ENCODE assay signal across 22 cellular contexts in the genomic region with DNA sequence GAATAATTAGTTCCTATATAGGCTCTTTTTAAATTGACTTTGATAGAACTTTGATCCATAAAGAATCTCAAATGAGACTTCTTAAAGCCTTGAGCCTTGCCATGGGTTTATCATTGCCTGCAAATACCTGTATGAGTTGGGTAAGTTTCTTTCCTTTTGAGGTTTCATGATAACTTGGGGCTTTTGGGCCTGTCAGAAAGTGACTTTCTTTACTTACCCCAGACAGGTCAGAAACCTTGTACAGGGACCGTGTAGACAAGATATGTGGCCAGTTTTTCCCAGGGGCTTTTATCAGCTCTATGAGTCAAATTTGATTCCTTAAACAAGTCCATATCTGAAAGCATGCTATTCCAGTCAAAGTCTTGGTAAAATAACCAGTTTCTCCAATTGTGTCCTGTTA. TPM values are rescaled to one million over a fixed set of nuclear protein-coding genes. Genes with fewer than 3 reads are reported as not detected.
DNase-seq lines count a peak whose midpoint lies in the region; ATAC-seq and TF ChIP-seq lines count a peak whose summit lies in the region.
"Had no signal": no experiment of that assay in that cellular context is flagged by ENCODE, and none has a peak within 500 bp of the region (broad histone marks: within the 10 kb centered on the region; RNA-seq: fewer than 3 reads in every experiment).

No MANE protein-coding gene starts in this region.

- no peaks in the 10 kb centered on the region for H3K27me3 Mint-ChIP-seq in T-helper 17 cell
- H3K27me3 Mint-ChIP-seq: CD4-positive, alpha-beta T cell; T-cell had no signal

- no peak overlapping the region for H3K4me3 ChIP-seq in GM12865 (ENCODE audit: low read depth, low read length)
- H3K4me3 ChIP-seq: adrenal gland, left lung, vagina had no signal

- DNase-seq in GM12865 (ENCODE audit: low read depth) (peak; percentile 64), T-helper 17 cell (no peak), ACHN (no peak), ureter (ENCODE audit: low spot score) (no peak), cardiac septum (ENCODE audit: low spot score) (no peak)
- DNase-seq: adrenal gland; caudate nucleus; CD4-positive, alpha-beta T cell; effector CD4-positive, alpha-beta T cell; left lung; NCI-H146; NCI-H226; NK-92 treated with Interleukin-12 subunit alpha and Interleukin-12 subunit beta, amount 100 ng/mL, for 24 hours; nucleus accumbens; stimulated activated CD4-positive, alpha-beta T cell treated with anti-CD3 and anti-CD28 coated beads, Interleukin-2, amount 100 ng/mL, for 24 hours; T-cell had no signal

- no peak for TF ChIP-seq CTCF in GM12865 (IDR thresholded peaks at IDR 0.05; ENCODE audit: insufficient read depth, low read depth, low read length, missing control alignments)

- H3K27ac Mint-ChIP-seq in T-helper 17 cell, result no peak overlapping the region
- H3K27ac Mint-ChIP-seq: activated T-helper 2 cell treated with anti-CD3 and anti-CD28 coated beads, Interferon-gamma antibody, Interleukin-2, Interleukin-4, amounts not matched to agents 10 μg/mL and 5 μg/mL and 100 μg/mL, durations not matched to agents 14 hours and 24 hours and 36 hours; CD4-positive, alpha-beta T cell; T-cell had no signal

- in situ Hi-C loops in ACHN (cut with HindIII; ENCODE audit: low pct_ligation_motif_present, low pct_unique_long_range_greater_than_20kb, low sequenced_read_pairs), result no loop called here

- no peaks in the 10 kb centered on the region for H3K4me1 Mint-ChIP-seq in T-helper 17 cell
- H3K4me1 Mint-ChIP-seq: T-cell had no signal

- ATAC-seq in GM19351 (IDR thresholded peaks at IDR 0.05; ENCODE audit: unreplicated experiment) (peak; percentile 72), HG02870 (IDR thresholded peaks at IDR 0.05; ENCODE audit: unreplicated experiment) (peak; percentile 64), HG03520 (IDR thresholded peaks at IDR 0.05; ENCODE audit: unreplicated experiment) (peak; percentile 50), T-helper 17 cell (no peak)
- ATAC-seq: left lung, sciatic nerve, T-cell had no signal

- no peaks in the 10 kb centered on the region for H3K9me3 ChIP-seq in T-helper 17 cell (ENCODE audit: control insufficient read depth, low read length, poor library complexity, severe bottlenecking)
- H3K9me3 ChIP-seq: adrenal gland, vagina had no signal

- no peak overlapping the region for H3K4me3 Mint-ChIP-seq in T-helper 17 cell
- H3K4me3 Mint-ChIP-seq: CD4-positive, alpha-beta T cell; T-cell had no signal

- intact Hi-C loops in cardiac septum (cut with DNase I), result no loop called here

- H3K36me3 Mint-ChIP-seq in T-helper 17 cell (ENCODE audit: low read depth), result peaks cover 3% of the 10 kb centered on the region

RNA-seq across cellular contexts. Expression of a gene that starts 17.3 kb away (rescaled TPM):
- total RNA-seq in T-helper 17 cell (1 to 10 TPM; 2.1 to 2.5 TPM), ureter (65.6 TPM), cardiac septum (15.7 TPM)
